Comparison of ENCODE assay signal across 1 cellular context in the genomic region with DNA sequence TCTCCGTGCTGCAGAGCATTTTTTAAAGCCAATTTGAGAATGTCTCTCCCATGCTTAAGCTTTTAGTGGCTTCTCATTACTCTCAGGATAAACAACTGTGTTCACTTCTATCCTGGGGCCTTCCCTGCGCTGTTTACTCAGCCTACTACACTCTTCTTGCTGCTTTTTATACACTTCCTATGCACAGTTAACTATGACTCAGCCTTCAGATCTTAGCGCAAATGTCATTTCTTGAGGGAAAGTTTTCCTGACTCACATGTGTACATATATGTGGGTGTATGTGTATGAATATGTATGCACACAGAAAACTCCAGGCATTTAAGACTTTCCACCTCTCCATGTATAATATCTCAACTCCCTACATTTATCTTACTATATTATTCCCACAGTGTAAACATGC.
TF ChIP-seq lines count a peak whose summit lies in the region.

No MANE protein-coding gene starts in this region.

TF ChIP-seq in HEK293, 187 proteins besides CTCF, POLR2A, EP300 and RAD21 (continued from another document):
- TF ChIP-seq, protein P1, sequence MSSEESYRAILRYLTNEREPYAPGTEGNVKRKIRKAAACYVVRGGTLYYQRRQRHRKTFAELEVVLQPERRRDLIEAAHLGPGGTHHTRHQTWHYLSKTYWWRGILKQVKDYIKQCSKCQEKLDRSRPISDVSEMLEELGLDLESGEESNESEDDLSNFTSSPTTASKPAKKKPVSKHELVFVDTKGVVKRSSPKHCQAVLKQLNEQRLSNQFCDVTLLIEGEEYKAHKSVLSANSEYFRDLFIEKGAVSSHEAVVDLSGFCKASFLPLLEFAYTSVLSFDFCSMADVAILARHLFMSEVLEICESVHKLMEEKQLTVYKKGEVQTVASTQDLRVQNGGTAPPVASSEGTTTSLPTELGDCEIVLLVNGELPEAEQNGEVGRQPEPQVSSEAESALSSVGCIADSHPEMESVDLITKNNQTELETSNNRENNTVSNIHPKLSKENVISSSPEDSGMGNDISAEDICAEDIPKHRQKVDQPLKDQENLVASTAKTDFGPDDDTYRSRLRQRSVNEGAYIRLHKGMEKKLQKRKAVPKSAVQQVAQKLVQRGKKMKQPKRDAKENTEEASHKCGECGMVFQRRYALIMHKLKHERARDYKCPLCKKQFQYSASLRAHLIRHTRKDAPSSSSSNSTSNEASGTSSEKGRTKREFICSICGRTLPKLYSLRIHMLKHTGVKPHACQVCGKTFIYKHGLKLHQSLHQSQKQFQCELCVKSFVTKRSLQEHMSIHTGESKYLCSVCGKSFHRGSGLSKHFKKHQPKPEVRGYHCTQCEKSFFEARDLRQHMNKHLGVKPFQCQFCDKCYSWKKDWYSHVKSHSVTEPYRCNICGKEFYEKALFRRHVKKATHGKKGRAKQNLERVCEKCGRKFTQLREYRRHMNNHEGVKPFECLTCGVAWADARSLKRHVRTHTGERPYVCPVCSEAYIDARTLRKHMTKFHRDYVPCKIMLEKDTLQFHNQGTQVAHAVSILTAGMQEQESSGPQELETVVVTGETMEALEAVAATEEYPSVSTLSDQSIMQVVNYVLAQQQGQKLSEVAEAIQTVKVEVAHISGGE (tag by site-specific recombination; conservative IDR thresholded peaks at IDR 0.05; ENCODE audit: low read depth) = no peak
- no peak for TF ChIP-seq ZNF571 (tag by site-specific recombination; IDR thresholded peaks at IDR 0.05)
- TF ChIP-seq, protein P2, sequence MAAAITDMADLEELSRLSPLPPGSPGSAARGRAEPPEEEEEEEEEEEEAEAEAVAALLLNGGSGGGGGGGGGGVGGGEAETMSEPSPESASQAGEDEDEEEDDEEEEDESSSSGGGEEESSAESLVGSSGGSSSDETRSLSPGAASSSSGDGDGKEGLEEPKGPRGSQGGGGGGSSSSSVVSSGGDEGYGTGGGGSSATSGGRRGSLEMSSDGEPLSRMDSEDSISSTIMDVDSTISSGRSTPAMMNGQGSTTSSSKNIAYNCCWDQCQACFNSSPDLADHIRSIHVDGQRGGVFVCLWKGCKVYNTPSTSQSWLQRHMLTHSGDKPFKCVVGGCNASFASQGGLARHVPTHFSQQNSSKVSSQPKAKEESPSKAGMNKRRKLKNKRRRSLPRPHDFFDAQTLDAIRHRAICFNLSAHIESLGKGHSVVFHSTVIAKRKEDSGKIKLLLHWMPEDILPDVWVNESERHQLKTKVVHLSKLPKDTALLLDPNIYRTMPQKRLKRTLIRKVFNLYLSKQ (tag by site-specific recombination; IDR thresholded peaks at IDR 0.05; ENCODE audit: borderline replicate concordance) = no peak
TF ChIP-seq in HEK293: peak in this region for 6.
